In the genomic region with DNA sequence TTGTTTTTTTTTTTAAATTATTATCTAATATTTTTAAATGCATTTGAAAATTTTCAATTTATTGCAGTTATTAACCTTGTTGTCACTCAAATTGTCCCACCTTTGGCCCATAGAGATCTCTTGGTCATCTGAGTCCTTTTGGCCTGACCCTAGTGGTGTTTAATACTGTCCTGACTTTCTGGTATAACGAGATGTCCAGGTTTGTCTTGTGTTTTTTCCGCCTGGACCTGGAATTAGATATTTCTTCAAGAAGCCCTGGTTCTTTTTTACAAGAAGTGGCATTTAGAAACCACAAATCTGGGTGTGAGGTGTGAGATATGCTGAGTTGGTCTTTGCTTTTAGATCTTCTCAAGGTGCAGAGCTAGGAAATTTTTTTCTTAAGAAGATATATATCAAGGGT, we compare ENCODE assay signal across 28 cellular contexts. TPM values are rescaled to one million over a fixed set of nuclear protein-coding genes. Genes with fewer than 3 reads are reported as not detected.
"Had no signal": no experiment of that assay in that cellular context is flagged by ENCODE, and none has a peak within 500 bp of the region (broad histone marks: within the 10 kb centered on the region; RNA-seq: fewer than 3 reads in every experiment).

No MANE protein-coding gene starts in this region.

- H3K27me3 ChIP-seq: adrenal gland, body of pancreas, dorsolateral prefrontal cortex, esophagus muscularis mucosa, foreskin keratinocyte, gastrocnemius medialis had no signal

- H3K4me1 ChIP-seq: body of pancreas, foreskin keratinocyte had no signal

- ATAC-seq: activated CD4-positive, alpha-beta T cell treated with anti-CD3 and anti-CD28 coated beads for 36 hours; activated CD8-positive, alpha-beta memory T cell treated with anti-CD3 and anti-CD28 coated beads, Interleukin-2, amount 10 ng/mL, durations not matched to agents 7 days and 5 days; activated CD8-positive, alpha-beta T cell treated with anti-CD3 and anti-CD28 coated beads, Interleukin-2, amount 10 ng/mL, durations not matched to agents 7 days and 5 days; activated naive CD8-positive, alpha-beta T cell treated with anti-CD3 and anti-CD28 coated beads, Interleukin-2, amount 50 U/mL, for 24 hours; body of pancreas; foreskin keratinocyte; gastrocnemius medialis had no signal

- H3K36me3 ChIP-seq: adrenal gland, esophagus muscularis mucosa, gastrocnemius medialis had no signal

- H3K27ac ChIP-seq: adrenal gland, body of pancreas, coronary artery, dorsolateral prefrontal cortex, foreskin keratinocyte had no signal

- DNase-seq: activated CD4-positive, alpha-beta memory T cell treated with anti-CD3 and anti-CD28 coated beads for 36 hours; activated CD4-positive, alpha-beta T cell treated with anti-CD3 and anti-CD28 coated beads for 36 hours; activated CD4-positive, alpha-beta T cell treated with anti-CD3 and anti-CD28 coated beads, Interleukin-2, amount 10 ng/mL, durations not matched to agents 24 days and 14 days; activated CD4-positive, CD25-positive, alpha-beta regulatory T cell; activated CD4-positive, CD25-positive, alpha-beta regulatory T cell treated with anti-CD3 and anti-CD28 coated beads, Interleukin-2, amount 50 U/mL, for 72 hours; activated CD8-positive, alpha-beta memory T cell treated with anti-CD3 and anti-CD28 coated beads, Interleukin-2, amount 10 ng/mL, durations not matched to agents 7 days and 5 days; activated CD8-positive, alpha-beta memory T cell treated with anti-CD3 and anti-CD28 coated beads, Interleukin-2, amount 50 U/mL, for 4 hours; activated CD8-positive, alpha-beta T cell treated with anti-CD3 and anti-CD28 coated beads, Interleukin-2, amount 10 ng/mL, durations not matched to agents 7 days and 5 days; activated effector memory CD4-positive, alpha-beta T cell treated with anti-CD3 and anti-CD28 coated beads, Interleukin-2, amount 50 U/mL, for 16 hours; activated naive CD4-positive, alpha-beta T cell treated with anti-CD3 and anti-CD28 coated beads for 36 hours; activated naive CD8-positive, alpha-beta T cell treated with anti-CD3 and anti-CD28 coated beads for 36 hours; activated naive CD8-positive, alpha-beta T cell treated with anti-CD3 and anti-CD28 coated beads, Interleukin-2, amount 50 U/mL, for 24 hours; activated T-cell treated with anti-CD3 and anti-CD28 coated beads, Interleukin-2, amount 50 U/mL, for 1 hour; activated T-cell treated with anti-CD3 and anti-CD28 coated beads, Interleukin-2, amount 50 U/mL, for 48 hours; adrenal gland; amygdala; aorta; body of pancreas; central memory CD4-positive, alpha-beta T cell; cerebellar nuclear complex; dorsolateral prefrontal cortex; effector memory CD4-positive, alpha-beta T cell; endodermal cell; erythroblast; foreskin keratinocyte; gastrocnemius medialis had no signal

- H3K9me3 ChIP-seq: adrenal gland, body of pancreas, esophagus muscularis mucosa, gastrocnemius medialis had no signal

- H3K4me3 ChIP-seq: adrenal gland, body of pancreas, coronary artery, dorsolateral prefrontal cortex, esophagus muscularis mucosa, gastrocnemius medialis had no signal

RNA-seq across cellular contexts. Expression of a gene that starts 38.1 kb away (rescaled TPM):
- total RNA-seq: foreskin keratinocyte had no signal
